8 cellular contexts compared by ENCODE assay signal in the genomic region with DNA sequence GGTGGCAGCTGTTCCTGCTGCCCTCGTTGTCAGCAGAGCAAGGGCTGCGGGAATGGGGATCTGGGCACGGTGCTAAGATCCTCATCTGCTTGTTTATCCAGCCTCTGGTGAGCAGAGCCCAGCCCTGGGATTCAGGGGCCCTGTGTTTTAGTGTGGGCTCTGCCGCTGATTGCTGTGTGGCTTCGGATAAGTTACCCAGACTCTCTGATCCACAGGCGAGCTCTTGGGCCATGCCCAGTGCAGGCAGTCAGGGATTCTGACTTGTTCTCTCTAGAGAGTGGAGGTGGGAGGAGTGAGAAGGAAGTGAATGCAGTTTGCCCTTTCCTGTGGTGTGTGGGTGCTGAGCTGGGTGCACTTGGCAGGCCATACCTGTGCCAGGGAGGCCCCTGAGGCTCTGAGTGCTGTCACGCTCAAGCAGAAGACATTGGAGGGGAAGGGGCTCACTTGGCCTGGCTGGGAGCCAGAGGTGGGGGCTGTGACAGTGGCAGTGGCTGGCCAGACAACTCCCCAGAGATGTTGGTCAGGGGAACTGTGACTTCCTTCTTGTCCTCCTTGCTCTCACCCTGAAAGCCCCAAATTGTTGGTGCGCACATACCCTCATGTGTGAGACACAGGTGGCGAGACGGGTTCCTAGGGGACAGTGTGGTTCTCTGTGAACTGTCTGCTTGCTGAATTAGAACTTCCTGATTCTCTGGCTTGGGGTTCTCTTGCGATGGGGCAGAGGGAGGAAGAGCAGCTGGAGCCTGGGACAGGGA. TPM values are rescaled to one million over a fixed set of nuclear protein-coding genes. Genes with fewer than 3 reads are reported as not detected.
DNase-seq lines count a peak whose midpoint lies in the region; ATAC-seq, FAIRE-seq and TF ChIP-seq lines count a peak whose summit lies in the region.

No MANE protein-coding gene starts in this region.

- no peak for FAIRE-seq in frontal cortex (lab: Jason Lieb, UNC)

- H3K4me1 Mint-ChIP-seq in activated CD4-positive, alpha-beta T cell treated with anti-CD3 and anti-CD28 coated beads, Interleukin-2, amount 10 ng/mL, durations not matched to agents 7 days and 5 days: peaks cover 75% of the 10 kb centered on the region
- peaks cover 35% of the 10 kb centered on the region for H3K4me1 Mint-ChIP-seq in neural progenitor cell

- TF ChIP-seq CTCF in neural progenitor cell (IDR thresholded peaks at IDR 0.05) (no peak), psoas muscle (IDR thresholded peaks at IDR 0.05) (no peak)

- H4K20me1 ChIP-seq in neural progenitor cell (ENCODE audit: low read depth): no peaks in the 10 kb centered on the region

- CTCF ChIA-PET in activated CD4-positive, alpha-beta T cell treated with anti-CD3 and anti-CD28 coated beads, Interleukin-2, amount 10 ng/mL, durations not matched to agents 7 days and 5 days (lab: Charles Lee): interaction anchor here (1.1 to 1.4 kb wide), 2 partner anchors 31 to 52 kb away, joined by 3 to 4 read pairs; no protein-coding TSS in a partner anchor

- H3K27me3 ChIP-seq in neural progenitor cell: no peaks in the 10 kb centered on the region
- no peaks in the 10 kb centered on the region for H3K27me3 ChIP-seq in psoas muscle (ENCODE audit: insufficient read depth in 3 of 3, low read length in 2 of 3)

- H3F3A ChIP-seq in neural progenitor cell (ENCODE audit: low read depth): no peaks in the 10 kb centered on the region

- no peak overlapping the region for H3K27ac ChIP-seq in neural progenitor cell
- H3K27ac ChIP-seq in psoas muscle: no peak overlapping the region

- no peak overlapping the region for H3K9ac ChIP-seq in neural progenitor cell

- H3K4me3 Mint-ChIP-seq in activated CD4-positive, alpha-beta T cell treated with anti-CD3 and anti-CD28 coated beads, Interleukin-2, amount 10 ng/mL, durations not matched to agents 7 days and 5 days: peak overlapping the region; percentile 35
- H3K4me3 Mint-ChIP-seq in neural progenitor cell: no peak overlapping the region

- H2AFZ ChIP-seq in neural progenitor cell (replicated peaks): no peak overlapping the region

- 75 to 76% (median 76%) methylated on average over 11 of the region's 11 CpGs for WGBS in psoas muscle, 3 donors

- H3K9me3 ChIP-seq in neural progenitor cell (ENCODE audit: low read depth) (no peaks in the 10 kb centered on the region), psoas muscle (no peaks in the 10 kb centered on the region)

- H3K27me3 Mint-ChIP-seq in activated CD4-positive, alpha-beta T cell treated with anti-CD3 and anti-CD28 coated beads, Interleukin-2, amount 10 ng/mL, durations not matched to agents 7 days and 5 days: no peaks in the 10 kb centered on the region
- no peaks in the 10 kb centered on the region for H3K27me3 Mint-ChIP-seq in neural progenitor cell (ENCODE audit: insufficient read depth, low read depth)

- no peak overlapping the region for H3K4me2 ChIP-seq in neural progenitor cell

- H3K4me1 ChIP-seq in neural progenitor cell (peaks cover 36% of the 10 kb centered on the region), psoas muscle (peaks cover 13% of the 10 kb centered on the region)

- H3K36me3 ChIP-seq in neural progenitor cell: no peaks in the 10 kb centered on the region
- peaks cover 0 to 39% of the 10 kb centered on the region in 2 donors for H3K36me3 ChIP-seq in psoas muscle (ENCODE audit: insufficient read depth in 1 of 2, low read depth in 1 of 2)

- ATAC-seq in activated CD4-positive, CD25-positive, alpha-beta regulatory T cell treated with anti-CD3 and anti-CD28 coated beads, Interleukin-2, amount 50 U/mL, for 24 hours: peak; percentile 44
- ATAC-seq in HG02970 (IDR thresholded peaks at IDR 0.05; ENCODE audit: low FRiP score, unreplicated experiment) (peak; percentile 40), psoas muscle (no peak)

- H3K27ac Mint-ChIP-seq in activated CD4-positive, alpha-beta T cell treated with anti-CD3 and anti-CD28 coated beads, Interleukin-2, amount 10 ng/mL, durations not matched to agents 7 days and 5 days: peak overlapping the region; percentile 90
- peak overlapping the region; percentile 67 for H3K27ac Mint-ChIP-seq in neural progenitor cell

- H3K79me2 ChIP-seq in neural progenitor cell (ENCODE audit: low read depth): no peaks in the 10 kb centered on the region

- no peaks in the 10 kb centered on the region for H3K9me3 Mint-ChIP-seq in activated CD4-positive, alpha-beta T cell treated with anti-CD3 and anti-CD28 coated beads, Interleukin-2, amount 10 ng/mL, durations not matched to agents 7 days and 5 days
- H3K9me3 Mint-ChIP-seq in neural progenitor cell: no peaks in the 10 kb centered on the region

- H3K4me3 ChIP-seq in neural progenitor cell (no peak overlapping the region), psoas muscle (no peak overlapping the region)

- POLR2A ChIA-PET in activated CD4-positive, alpha-beta T cell treated with anti-CD3 and anti-CD28 coated beads, Interleukin-2, amount 10 ng/mL, durations not matched to agents 7 days and 5 days (lab: Charles Lee): no interaction called here

- peaks cover 58% of the 10 kb centered on the region for H3K36me3 Mint-ChIP-seq in activated CD4-positive, alpha-beta T cell treated with anti-CD3 and anti-CD28 coated beads, Interleukin-2, amount 10 ng/mL, durations not matched to agents 7 days and 5 days (ENCODE audit: low read depth)
- peaks cover 18% of the 10 kb centered on the region for H3K36me3 Mint-ChIP-seq in neural progenitor cell

- DNase-seq in activated CD4-positive, CD25-positive, alpha-beta regulatory T cell treated with anti-CD3 and anti-CD28 coated beads, Interleukin-2, amount 50 U/mL, for 72 hours: no peak
- peak; percentile 44 for DNase-seq in activated CD4-positive, alpha-beta T cell treated with anti-CD3 and anti-CD28 coated beads, Interleukin-2, amount 10 ng/mL, durations not matched to agents 7 days and 5 days
- no peak for DNase-seq in neural progenitor cell (ENCODE audit: low spot score)
- DNase-seq in frontal cortex (ENCODE audit: low spot score in 2 of 2): no peak
- DNase-seq in psoas muscle: no peak
- no peak for DNase-seq in NCI-H1092 (lab: John Stamatoyannopoulos, UW)

- intact Hi-C loops in psoas muscle (cut with DNase I): loop anchor here in 1 of 2 donors (10.0 kb wide), 1 partner anchor 504 kb away; no protein-coding TSS in a partner anchor

RNA-seq across cellular contexts. Expression of gene CD82, which starts 43.7 kb away (rescaled TPM):
- 100 to 1,000 TPM; 126 to 128 TPM for total RNA-seq in activated CD4-positive, alpha-beta T cell treated with anti-CD3 and anti-CD28 coated beads, Interleukin-2, amount 10 ng/mL, durations not matched to agents 7 days and 5 days
- total RNA-seq in neural progenitor cell (ENCODE audit: low replicate concordance): 8.8 and 16.2 TPM in 2 replicates
- total RNA-seq in frontal cortex: 6.5 TPM
- 100 to 1,000 TPM in 1 of 4 donors, 10 to 100 TPM in 3; 25.9 to 162 (median 50.2) TPM for total RNA-seq in psoas muscle
- polyA plus RNA-seq in psoas muscle: 10 to 100 TPM; 13.3 to 22.1 (median 13.7) TPM

Comparison
In these comparisons a context has a peak if more than half of its experiments do, and no peak if none do; other contexts are left out.
1. ATAC-seq: peak in activated CD4-positive, CD25-positive, alpha-beta regulatory T cell treated with anti-CD3 and anti-CD28 coated beads, Interleukin-2, amount 50 U/mL, for 24 hours (2 of 2) and HG02970 (single experiment); none in psoas muscle (0 of 4).